Comparison of ENCODE assay signal across 15 cellular contexts in genomic region chr5:111494350-111494999, GRCh38. TPM values are rescaled to one million over a fixed set of nuclear protein-coding genes. Genes with fewer than 3 reads are reported as not detected.
DNase-seq lines count a peak whose midpoint lies in the region; ATAC-seq and FAIRE-seq lines count a peak whose summit lies in the region.
"Had no signal": no experiment of that assay in that cellular context is flagged by ENCODE, and none has a peak within 500 bp of the region (broad histone marks: within the 10 kb centered on the region; RNA-seq: fewer than 3 reads in every experiment).

No MANE protein-coding gene starts in this region.

- CTCF ChIA-PET in activated CD4-positive, alpha-beta T cell treated with anti-CD3 and anti-CD28 coated beads for 36 hours (lab: Charles Lee): interaction anchor here (0.6 to 1.0 kb wide), 3 partner anchors 37 to 673 kb away, joined by 3 read pairs; no protein-coding TSS in a partner anchor
- CTCF ChIA-PET in naive thymus-derived CD4-positive, alpha-beta T cell (lab: Charles Lee): no interaction called here

- FAIRE-seq in HTR-8/SVneo (lab: Jason Lieb, UNC): no peak

- H3K9me3 ChIP-seq in naive thymus-derived CD4-positive, alpha-beta T cell (ENCODE audit: control insufficient read depth in 2 of 3, low read length in 3 of 3): no peaks in the 10 kb centered on the region

- POLR2A ChIA-PET in activated CD4-positive, alpha-beta T cell treated with anti-CD3 and anti-CD28 coated beads for 36 hours (lab: Charles Lee): no interaction called here
- POLR2A ChIA-PET in activated naive CD8-positive, alpha-beta T cell treated with anti-CD3 and anti-CD28 coated beads, Interleukin-2, amount 10 ng/mL, durations not matched to agents 7 days and 5 days (lab: Charles Lee): no interaction called here
- POLR2A ChIA-PET in naive thymus-derived CD4-positive, alpha-beta T cell (lab: Charles Lee): interaction anchor here (0.6 to 1.2 kb wide), 2 partner anchors 15 to 212 kb away, joined by 3 read pairs; no protein-coding TSS in a partner anchor

- no peaks in the 10 kb centered on the region for H3K27me3 ChIP-seq in naive thymus-derived CD4-positive, alpha-beta T cell (ENCODE audit: control insufficient read depth in 2 of 2, insufficient read depth in 2 of 2, low read length in 2 of 2)

- no peak for DNase-seq in activated CD4-positive, alpha-beta T cell treated with anti-CD3 and anti-CD28 coated beads for 36 hours
- DNase-seq in activated CD4-positive, alpha-beta T cell treated with anti-CD3 and anti-CD28 coated beads for 48 hours: no peak
- DNase-seq in HTR-8/SVneo (ENCODE audit: insufficient read length, low spot score): peak; percentile 29
- DNase-seq in activated naive CD8-positive, alpha-beta T cell treated with anti-CD3 and anti-CD28 coated beads, Interleukin-2, amount 10 ng/mL, durations not matched to agents 7 days and 5 days: no peak
- no peak for DNase-seq in naive thymus-derived CD4-positive, alpha-beta T cell
- no peak for DNase-seq in central memory CD4-positive, alpha-beta T cell
- DNase-seq in middle frontal gyrus (ENCODE audit: extremely low spot score, low spot score): no peak
- DNase-seq: activated CD4-positive, CD25-positive, alpha-beta regulatory T cell; amniotic stem cell; GDM1; natural killer cell; NCI-H1694 had no signal

- H3K27ac ChIP-seq in naive thymus-derived CD4-positive, alpha-beta T cell (ENCODE audit: low read depth, low read length): no peak overlapping the region
- H3K27ac ChIP-seq: HL-60, skin epidermis had no signal

- ATAC-seq in activated CD4-positive, alpha-beta T cell treated with anti-CD3 and anti-CD28 coated beads for 36 hours: no peak
- no peak for ATAC-seq in activated naive CD8-positive, alpha-beta T cell treated with anti-CD3 and anti-CD28 coated beads, Interleukin-2, amount 10 ng/mL, durations not matched to agents 7 days and 5 days (ENCODE audit: low read depth)
- no peak for ATAC-seq in naive thymus-derived CD4-positive, alpha-beta T cell
- ATAC-seq in HG02678 (IDR thresholded peaks at IDR 0.05; ENCODE audit: unreplicated experiment): no peak
- ATAC-seq: natural killer cell had no signal

- intact Hi-C loops in activated CD4-positive, alpha-beta T cell treated with anti-CD3 and anti-CD28 coated beads for 36 hours (cut with DNase I, micrococcal nuclease): no loop called here
- intact Hi-C loops in naive thymus-derived CD4-positive, alpha-beta T cell (cut with micrococcal nuclease): no loop called here

- no peak overlapping the region for H3K4me3 ChIP-seq in naive thymus-derived CD4-positive, alpha-beta T cell (ENCODE audit: low read length)
- H3K4me3 ChIP-seq: skin epidermis had no signal

- peaks cover 25% of the 10 kb centered on the region for H3K36me3 Mint-ChIP-seq in activated CD4-positive, alpha-beta T cell treated with anti-CD3 and anti-CD28 coated beads for 36 hours (ENCODE audit: low read depth)
- H3K36me3 Mint-ChIP-seq in activated naive CD8-positive, alpha-beta T cell treated with anti-CD3 and anti-CD28 coated beads, Interleukin-2, amount 10 ng/mL, durations not matched to agents 7 days and 5 days: peaks cover 40% of the 10 kb centered on the region
- peaks cover 4 to 40% (median 15%) of the 10 kb centered on the region in 5 donors for H3K36me3 Mint-ChIP-seq in naive thymus-derived CD4-positive, alpha-beta T cell
- H3K36me3 Mint-ChIP-seq: natural killer cell had no signal

- no peaks in the 10 kb centered on the region for H3K27me3 Mint-ChIP-seq in activated CD4-positive, alpha-beta T cell treated with anti-CD3 and anti-CD28 coated beads for 36 hours
- no peaks in the 10 kb centered on the region for H3K27me3 Mint-ChIP-seq in activated naive CD8-positive, alpha-beta T cell treated with anti-CD3 and anti-CD28 coated beads, Interleukin-2, amount 10 ng/mL, durations not matched to agents 7 days and 5 days
- H3K27me3 Mint-ChIP-seq in naive thymus-derived CD4-positive, alpha-beta T cell: no peaks in the 10 kb centered on the region

- peak overlapping the region; percentile 62 for H3K27ac Mint-ChIP-seq in activated CD4-positive, alpha-beta T cell treated with anti-CD3 and anti-CD28 coated beads for 36 hours
- peak overlapping the region; percentile 58 for H3K27ac Mint-ChIP-seq in activated naive CD8-positive, alpha-beta T cell treated with anti-CD3 and anti-CD28 coated beads, Interleukin-2, amount 10 ng/mL, durations not matched to agents 7 days and 5 days
- peak overlapping the region in 6 of 9 donors; percentile 3 to 77 (median 54) for H3K27ac Mint-ChIP-seq in naive thymus-derived CD4-positive, alpha-beta T cell

- H3K4me1 Mint-ChIP-seq in activated CD4-positive, alpha-beta T cell treated with anti-CD3 and anti-CD28 coated beads for 36 hours: peaks cover 12% of the 10 kb centered on the region
- H3K4me1 Mint-ChIP-seq in activated naive CD8-positive, alpha-beta T cell treated with anti-CD3 and anti-CD28 coated beads, Interleukin-2, amount 10 ng/mL, durations not matched to agents 7 days and 5 days: peaks cover 28% of the 10 kb centered on the region
- H3K4me1 Mint-ChIP-seq in naive thymus-derived CD4-positive, alpha-beta T cell: peaks cover 0 to 41% (median 11%) of the 10 kb centered on the region in 7 donors

- no peaks in the 10 kb centered on the region for H3K4me1 ChIP-seq in naive thymus-derived CD4-positive, alpha-beta T cell (ENCODE audit: control insufficient read depth in 2 of 2, insufficient read depth in 2 of 2, low read length in 2 of 2)

- H3K9me3 Mint-ChIP-seq in activated CD4-positive, alpha-beta T cell treated with anti-CD3 and anti-CD28 coated beads for 36 hours (ENCODE audit: low read depth): no peaks in the 10 kb centered on the region
- H3K9me3 Mint-ChIP-seq in activated naive CD8-positive, alpha-beta T cell treated with anti-CD3 and anti-CD28 coated beads, Interleukin-2, amount 10 ng/mL, durations not matched to agents 7 days and 5 days: no peaks in the 10 kb centered on the region
- H3K9me3 Mint-ChIP-seq in naive thymus-derived CD4-positive, alpha-beta T cell: peaks cover 0 to 3% (median 0%) of the 10 kb centered on the region in 11 donors
- H3K9me3 Mint-ChIP-seq: natural killer cell had no signal

- H3K4me3 Mint-ChIP-seq in activated CD4-positive, alpha-beta T cell treated with anti-CD3 and anti-CD28 coated beads for 36 hours: no peak overlapping the region
- no peak overlapping the region for H3K4me3 Mint-ChIP-seq in activated naive CD8-positive, alpha-beta T cell treated with anti-CD3 and anti-CD28 coated beads, Interleukin-2, amount 10 ng/mL, durations not matched to agents 7 days and 5 days
- H3K4me3 Mint-ChIP-seq in naive thymus-derived CD4-positive, alpha-beta T cell: no peak overlapping the region
- H3K4me3 Mint-ChIP-seq: natural killer cell had no signal

- H3K36me3 ChIP-seq in naive thymus-derived CD4-positive, alpha-beta T cell (ENCODE audit: control insufficient read depth in 2 of 3, insufficient read depth in 3 of 3, low read length in 3 of 3): peaks cover 0 to 11% (median 0%) of the 10 kb centered on the region in 3 experiments

RNA-seq across cellular contexts. Expression of gene STARD4, which starts 17.9 kb away (rescaled TPM):
- 10 to 100 TPM; 54.2 to 55.3 TPM for total RNA-seq in activated CD4-positive, alpha-beta T cell treated with anti-CD3 and anti-CD28 coated beads for 36 hours
- total RNA-seq in activated naive CD8-positive, alpha-beta T cell treated with anti-CD3 and anti-CD28 coated beads, Interleukin-2, amount 10 ng/mL, durations not matched to agents 7 days and 5 days: 10 to 100 TPM; 47.0 to 47.1 TPM
- 10 to 100 TPM; 11.1 to 70.8 (median 17.1) TPM for total RNA-seq in naive thymus-derived CD4-positive, alpha-beta T cell
- polyA plus RNA-seq in naive thymus-derived CD4-positive, alpha-beta T cell: 1 to 10 TPM; 3.7 to 6.5 TPM
